8 cellular contexts compared by ENCODE assay signal in the genomic region with DNA sequence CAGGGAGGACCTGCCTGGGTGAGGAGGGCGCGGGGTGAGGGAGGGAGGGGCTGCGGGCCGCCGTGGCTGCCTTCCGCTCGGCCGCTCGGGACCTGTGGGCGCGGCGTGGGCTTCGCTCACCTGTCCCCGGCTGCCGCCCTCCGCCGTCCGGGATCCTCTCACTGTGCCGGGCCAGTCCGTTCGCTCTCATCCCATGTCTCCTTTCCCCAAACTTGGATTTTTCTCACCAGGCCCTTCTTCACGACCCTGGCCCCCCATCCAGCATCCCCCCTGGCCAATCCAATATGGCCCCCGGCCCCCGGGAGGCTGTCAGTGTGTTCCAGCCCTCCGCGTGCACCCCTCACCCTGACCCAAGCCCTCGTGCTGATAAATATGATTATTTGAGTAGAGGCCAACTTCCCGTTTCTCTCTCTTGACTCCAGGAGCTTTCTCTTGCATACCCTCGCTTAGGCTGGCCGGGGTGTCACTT. TPM values are rescaled to one million over a fixed set of nuclear protein-coding genes. Genes with fewer than 3 reads are reported as not detected.
DNase-seq lines count a peak whose midpoint lies in the region; ATAC-seq, FAIRE-seq and TF ChIP-seq lines count a peak whose summit lies in the region.

No MANE protein-coding gene starts in this region.

- H3K4me2 ChIP-seq in K562 (ENCODE audit: insufficient read depth, low read length), result peak overlapping the region; percentile 96

- DNase-seq in GM03348 (ENCODE audit: low spot score) (peak; percentile 33), K562 (ENCODE audit: extremely low read depth in 1 of 4, low spot score in 3 of 4) (peak in 1 of 4 experiments; percentile 55), left lung (peak in 1 of 2 donors; percentile 65), tibial artery (no peak), HCEC 1CT (no peak)
- no peak for DNase-seq in activated CD8-positive, alpha-beta memory T cell treated with anti-CD3 and anti-CD28 coated beads for 24 hours

- peak overlapping the region; percentile 74 for H3K4me3 ChIP-seq in K562
- peak overlapping the region; percentile 88 to 92 for H3K4me3 ChIP-seq in left lung
- H3K4me3 ChIP-seq in tibial artery, result peak overlapping the region; percentile 88 to 91

- FAIRE-seq in K562 (lab: Jason Lieb, UNC), result no peak

- intact Hi-C loops in K562 (cut with micrococcal nuclease), result loop anchor here (2.0 kb wide), 1 partner anchor 21 kb away; no protein-coding TSS in a partner anchor
- intact Hi-C loops in left lung (cut with DNase I), result no loop called here
- intact Hi-C loops in tibial artery (cut with DNase I; ENCODE audit: low total_unique reads), result loop anchor here (10.0 kb wide), 1 partner anchor 55 kb away; no protein-coding TSS in a partner anchor

- H3K27me3 ChIP-seq in K562 (ENCODE audit: control insufficient read depth in 2 of 2, insufficient read depth in 2 of 2, low read length in 2 of 2), result no peaks in the 10 kb centered on the region
- no peaks in the 10 kb centered on the region for H3K27me3 ChIP-seq in left lung
- no peaks in the 10 kb centered on the region for H3K27me3 ChIP-seq in tibial artery

- peak overlapping the region; percentile 88 for H2AFZ ChIP-seq in K562 (ENCODE audit: low read depth, low read length)

- H3K4me1 ChIP-seq in K562 (replicated peaks in 1 of 2; ENCODE audit: control insufficient read depth in 2 of 2, insufficient read depth in 2 of 2, low read length in 2 of 2) (peaks cover 41 to 58% of the 10 kb centered on the region in 2 experiments), left lung (peaks cover 11 to 47% of the 10 kb centered on the region in 2 donors), tibial artery (peaks cover 8 to 46% (median 32%) of the 10 kb centered on the region in 4 donors)

- H3K9me3 ChIP-seq in KOPT-K1 (ENCODE audit: insufficient read depth, low read length, poor library complexity, severe bottlenecking) (no peaks in the 10 kb centered on the region), K562 (replicated peaks; ENCODE audit: control insufficient read depth, insufficient read depth, low read depth, low read length) (no peaks in the 10 kb centered on the region), left lung (no peaks in the 10 kb centered on the region), tibial artery (no peaks in the 10 kb centered on the region)

- H3K79me2 ChIP-seq in K562 (ENCODE audit: control insufficient read depth, insufficient read depth, low read length), result peaks cover 41% of the 10 kb centered on the region

- WGBS in K562 (ENCODE audit: insufficient coverage, low coverage, missing lambda C conversion rate), result under 1% methylated on average over 14 of the region's 30 CpGs

- TF ChIP-seq EP300 in K562 (IDR thresholded peaks at IDR 0.05; ENCODE audit: low read length), result no peak

- H4K20me1 ChIP-seq in K562 (replicated peaks; ENCODE audit: control insufficient read depth, insufficient read depth, low read length), result peaks cover 23% of the 10 kb centered on the region

- no peak for TF ChIP-seq RAD21 in K562 (CRISPR knock-in tag; conservative IDR thresholded peaks at IDR 0.05 in 1 of 2, IDR thresholded peaks at IDR 0.05 in 1 of 2)

- CTCF ChIA-PET in K562 (lab: Yijun Ruan, JAX; ENCODE audit: low intra/inter-chr PET ratio), result interaction anchor here (1.3 kb wide), 1 partner anchor 26 kb away, joined by 4 read pairs; the partner anchor contains the start of gene NOL9

- peaks cover 10% of the 10 kb centered on the region for H3K9me1 ChIP-seq in K562 (ENCODE audit: control insufficient read depth, insufficient read depth, low read length)

- H3K27ac ChIP-seq in KOPT-K1 (ENCODE audit: low read depth, low read length, poor library complexity, severe bottlenecking) (peak overlapping the region; percentile 55), K562 (ENCODE audit: extremely low read depth, low read depth, low read length) (peak overlapping the region; percentile 73), left lung (peak overlapping the region; percentile 88 to 96), tibial artery (peak overlapping the region; percentile 95 to 96)

- TSS peak; percentile 66 for BruUV-seq in K562 (replicated peaks; lab: Mats Ljungman, UMichigan)

- no peak for TF ChIP-seq POLR2A in K562 (conservative IDR thresholded peaks at IDR 0.05)

- POLR2A ChIA-PET in K562 (lab: Yijun Ruan, JAX), result interaction anchor here (0.6 to 13.4 kb wide), 13 partner anchors 9 to 1969 kb away, joined by 3 to 221 read pairs (median 4); partner anchors contain the start of genes KLHL21 and NOL9

- peak overlapping the region; percentile 74 to 96 for H3K9ac ChIP-seq in K562 (ENCODE audit: insufficient read depth in 1 of 2, low read depth in 2 of 2, low read length in 2 of 2)

- in situ Hi-C loops in K562 (cut with MboI), result no loop called here

- no peak for TF ChIP-seq CTCF in K562 (IDR thresholded peaks at IDR 0.05 in 2 of 3, conservative IDR thresholded peaks at IDR 0.05 in 1 of 3; ENCODE audit: insufficient read depth in 2 of 3, low read depth in 1 of 3, low read length in 3 of 3)
- TF ChIP-seq CTCF in left lung (IDR thresholded peaks at IDR 0.05), result no peak
- no peak for TF ChIP-seq CTCF in tibial artery (IDR thresholded peaks at IDR 0.05)

- peaks cover 8% of the 10 kb centered on the region; the same call in 1 of the 2 replicates for H3K36me3 ChIP-seq in KOPT-K1 (ENCODE audit: insufficient read depth, low read length)
- H3K36me3 ChIP-seq in K562 (ENCODE audit: control insufficient read depth, insufficient read depth, low read length), result peaks cover 18% of the 10 kb centered on the region; the same call in 1 of the 3 replicates
- H3K36me3 ChIP-seq in left lung, result peaks cover 0 to 5% of the 10 kb centered on the region in 2 donors
- peaks cover 0 to 6% (median 0%) of the 10 kb centered on the region in 3 donors for H3K36me3 ChIP-seq in tibial artery

- ATAC-seq in K562 (peak; percentile 49), left lung (peak; percentile 50), HG03139 (IDR thresholded peaks at IDR 0.05; ENCODE audit: unreplicated experiment) (no peak)

RNA-seq across cellular contexts. Expression of gene ZBTB48, which starts 0.4 kb away (rescaled TPM):
- 73.9 and 235 TPM in 2 replicates for total RNA-seq in K562 (2011; cell fraction: chromatin; rRNA removed; ENCODE audit: low replicate concordance)
- 195 and 197 TPM in 2 replicates for total RNA-seq in K562 (2011; cell fraction: nucleolus; rRNA removed)
- total RNA-seq in K562 (2011; cell fraction: nucleoplasm; rRNA removed), result 94.0 and 120 TPM in 2 replicates
- total RNA-seq in K562 (2014; rRNA removed) (42.4 and 52.4 TPM in 2 replicates), K562 (2014; rRNA removed; fragmentation: Illumina TruSeq; extraction: Trizol) (17.2 and 19.8 TPM in 2 replicates), K562 (2015; rRNA removed; fragmentation: Illumina TruSeq; extraction: Trizol) (44.5 and 55.4 TPM in 2 replicates), K562 (2021) (52.9 and 55.3 TPM in 2 replicates), left lung (10 to 100 TPM; 24.7 to 34.5 TPM)
- polyA plus RNA-seq in K562 (2011; rRNA removed) (29.5 and 57.2 TPM in 2 replicates), K562 (2014; fragmentation: Illumina TruSeq; extraction: Trizol) (24.9 and 40.6 TPM in 2 replicates), K562 (2014; fragmentation: Nextera tagmentation; extraction: Ambion mirVana) (1 to 10 TPM; 1.9 to 7.4 TPM), K562 (2014; rRNA removed) (50.9 and 66.9 TPM in 2 replicates)
- polyA plus RNA-seq in K562 (2011; cell fraction: cytosol; rRNA removed), result 50.1 and 59.3 TPM in 2 replicates
- polyA plus RNA-seq in K562 (2011; cell fraction: nucleus; rRNA removed), result 124 and 137 TPM in 2 replicates
- polyA plus RNA-seq in K562 (2012), result 45.7 and 62.8 TPM in 2 replicates
- 28.0 and 28.3 TPM in 2 replicates for polyA minus RNA-seq in K562 (2011; rRNA and poly(A)+ RNA removed)
- 31.8 and 39.4 TPM in 2 replicates for polyA minus RNA-seq in K562 (2011; cell fraction: cytosol; rRNA and poly(A)+ RNA removed)
- polyA minus RNA-seq in K562 (2011; cell fraction: nucleus; rRNA and poly(A)+ RNA removed), result 52.8 and 74.0 TPM in 2 replicates

RNA-seq across cellular contexts. Expression of gene KLHL21, which starts 22.5 kb away (rescaled TPM):
- total RNA-seq in K562 (2011; cell fraction: chromatin; rRNA removed; ENCODE audit: low replicate concordance), result 34.6 and 104 TPM in 2 replicates
- 89.4 and 101 TPM in 2 replicates for total RNA-seq in K562 (2011; cell fraction: nucleolus; rRNA removed)
- total RNA-seq in K562 (2011; cell fraction: nucleoplasm; rRNA removed), result 53.5 and 55.7 TPM in 2 replicates
- total RNA-seq in K562 (2014; rRNA removed) (26.4 and 32.3 TPM in 2 replicates), K562 (2014; rRNA removed; fragmentation: Illumina TruSeq; extraction: Trizol) (10.0 and 12.6 TPM in 2 replicates), K562 (2015; rRNA removed; fragmentation: Illumina TruSeq; extraction: Trizol) (22.4 and 23.6 TPM in 2 replicates), K562 (2021) (39.6 and 42.1 TPM in 2 replicates), left lung (10 to 100 TPM; 20.6 to 29.2 TPM)
- polyA plus RNA-seq in K562 (2011; rRNA removed) (11.0 and 14.9 TPM in 2 replicates), K562 (2014; fragmentation: Illumina TruSeq; extraction: Trizol) (17.5 and 24.2 TPM in 2 replicates), K562 (2014; fragmentation: Nextera tagmentation; extraction: Ambion mirVana) (1 to 10 TPM; 2.1 to 2.2 TPM), K562 (2014; rRNA removed) (21.0 and 22.2 TPM in 2 replicates)
- polyA plus RNA-seq in K562 (2011; cell fraction: cytosol; rRNA removed), result 17.3 and 24.4 TPM in 2 replicates
- 28.7 and 48.0 TPM in 2 replicates for polyA plus RNA-seq in K562 (2011; cell fraction: nucleus; rRNA removed)
- polyA plus RNA-seq in K562 (2012), result 37.5 and 39.1 TPM in 2 replicates
- polyA minus RNA-seq in K562 (2011; rRNA and poly(A)+ RNA removed), result 14.0 and 18.0 TPM in 2 replicates
- 21.5 and 32.0 TPM in 2 replicates for polyA minus RNA-seq in K562 (2011; cell fraction: cytosol; rRNA and poly(A)+ RNA removed)
- 22.6 and 27.8 TPM in 2 replicates for polyA minus RNA-seq in K562 (2011; cell fraction: nucleus; rRNA and poly(A)+ RNA removed)

RNA-seq across cellular contexts. Expression of gene TAS1R1, which starts 25.0 kb away (rescaled TPM):
- 0.28 and 0.44 TPM in 2 replicates for total RNA-seq in K562 (2011; cell fraction: chromatin; rRNA removed; ENCODE audit: low replicate concordance)
- 0.39 TPM in 1 of 2 replicates, not detected in the other for total RNA-seq in K562 (2011; cell fraction: nucleolus; rRNA removed)
- total RNA-seq in K562 (2011; cell fraction: nucleoplasm; rRNA removed), result 0.15 TPM in 1 of 2 replicates, not detected in the other
- not detected in 2 replicates for total RNA-seq in K562 (2014; rRNA removed)
- total RNA-seq in K562 (2014; rRNA removed; fragmentation: Illumina TruSeq; extraction: Trizol), result not detected in 2 replicates
- not detected in 2 replicates for total RNA-seq in K562 (2015; rRNA removed; fragmentation: Illumina TruSeq; extraction: Trizol)
- total RNA-seq in K562 (2021), result not detected in 2 replicates
- polyA plus RNA-seq in K562 (2011; rRNA removed), result 0.04 and 0.06 TPM in 2 replicates
- polyA plus RNA-seq in K562 (2011; cell fraction: cytosol; rRNA removed), result 0.01 and 0.04 TPM in 2 replicates
- 0.06 TPM in 1 of 2 replicates, not detected in the other for polyA plus RNA-seq in K562 (2011; cell fraction: nucleus; rRNA removed)
- 0.07 and 0.12 TPM in 2 replicates for polyA plus RNA-seq in K562 (2012)
- polyA plus RNA-seq in K562 (2014; fragmentation: Illumina TruSeq; extraction: Trizol), result not detected in 2 replicates
- polyA plus RNA-seq in K562 (2014; fragmentation: Nextera tagmentation; extraction: Ambion mirVana), result not detected
- polyA plus RNA-seq in K562 (2014; rRNA removed), result not detected in 2 replicates
- polyA minus RNA-seq in K562 (2011; rRNA and poly(A)+ RNA removed), result 0.11 TPM in 1 of 2 replicates, not detected in the other
- not detected in 2 replicates for polyA minus RNA-seq in K562 (2011; cell fraction: cytosol; rRNA and poly(A)+ RNA removed)
- polyA minus RNA-seq in K562 (2011; cell fraction: nucleus; rRNA and poly(A)+ RNA removed), result not detected in 2 replicates
- total RNA-seq in left lung, result not detected

RNA-seq across cellular contexts. Expression of gene NOL9, which starts 25.8 kb away (rescaled TPM):
- total RNA-seq in K562 (2011; cell fraction: chromatin; rRNA removed; ENCODE audit: low replicate concordance), result 408 and 415 TPM in 2 replicates
- total RNA-seq in K562 (2011; cell fraction: nucleolus; rRNA removed), result 189 and 201 TPM in 2 replicates
- 302 and 309 TPM in 2 replicates for total RNA-seq in K562 (2011; cell fraction: nucleoplasm; rRNA removed)
- 47.3 and 58.4 TPM in 2 replicates for total RNA-seq in K562 (2014; rRNA removed)
- total RNA-seq in K562 (2014; rRNA removed; fragmentation: Illumina TruSeq; extraction: Trizol), result 62.5 and 63.6 TPM in 2 replicates
- total RNA-seq in K562 (2015; rRNA removed; fragmentation: Illumina TruSeq; extraction: Trizol), result 52.8 and 56.5 TPM in 2 replicates
- total RNA-seq in K562 (2021), result 76.5 and 79.3 TPM in 2 replicates
- polyA plus RNA-seq in K562 (2011; rRNA removed), result 52.3 and 52.7 TPM in 2 replicates
- 19.5 and 29.3 TPM in 2 replicates for polyA plus RNA-seq in K562 (2011; cell fraction: cytosol; rRNA removed)
- 60.2 and 68.3 TPM in 2 replicates for polyA plus RNA-seq in K562 (2011; cell fraction: nucleus; rRNA removed)
- 9.6 and 15.3 TPM in 2 replicates for polyA plus RNA-seq in K562 (2012)
- 25.8 and 30.1 TPM in 2 replicates for polyA plus RNA-seq in K562 (2014; fragmentation: Illumina TruSeq; extraction: Trizol)
- polyA plus RNA-seq in K562 (2014; fragmentation: Nextera tagmentation; extraction: Ambion mirVana), result 10 to 100 TPM in 1 of 2 experiments, 1 to 10 TPM in 1; 5.6 to 10.1 TPM
- polyA plus RNA-seq in K562 (2014; rRNA removed), result 35.6 and 40.0 TPM in 2 replicates
- 80.8 and 105 TPM in 2 replicates for polyA minus RNA-seq in K562 (2011; rRNA and poly(A)+ RNA removed)
- 22.9 and 38.4 TPM in 2 replicates for polyA minus RNA-seq in K562 (2011; cell fraction: cytosol; rRNA and poly(A)+ RNA removed)
- 42.3 and 74.4 TPM in 2 replicates for polyA minus RNA-seq in K562 (2011; cell fraction: nucleus; rRNA and poly(A)+ RNA removed)
- total RNA-seq in left lung, result 10 to 100 TPM; 24.4 to 30.8 TPM

RNA-seq across cellular contexts. Expression of gene PHF13, which starts 33.4 kb away (rescaled TPM):
- 29.6 and 40.5 TPM in 2 replicates for total RNA-seq in K562 (2011; cell fraction: chromatin; rRNA removed; ENCODE audit: low replicate concordance)
- 22.5 and 27.3 TPM in 2 replicates for total RNA-seq in K562 (2011; cell fraction: nucleolus; rRNA removed)
- total RNA-seq in K562 (2011; cell fraction: nucleoplasm; rRNA removed), result 22.7 and 26.4 TPM in 2 replicates
- total RNA-seq in K562 (2014; rRNA removed), result 12.6 and 13.8 TPM in 2 replicates
- 11.7 and 12.6 TPM in 2 replicates for total RNA-seq in K562 (2014; rRNA removed; fragmentation: Illumina TruSeq; extraction: Trizol)
- 9.8 and 10.3 TPM in 2 replicates for total RNA-seq in K562 (2015; rRNA removed; fragmentation: Illumina TruSeq; extraction: Trizol)
- total RNA-seq in K562 (2021), result 30.2 and 36.1 TPM in 2 replicates
- polyA plus RNA-seq in K562 (2011; rRNA removed), result 8.8 and 9.6 TPM in 2 replicates
- 6.1 and 6.2 TPM in 2 replicates for polyA plus RNA-seq in K562 (2011; cell fraction: cytosol; rRNA removed)
- 20.7 and 23.9 TPM in 2 replicates for polyA plus RNA-seq in K562 (2011; cell fraction: nucleus; rRNA removed)
- polyA plus RNA-seq in K562 (2012), result 15.6 and 27.8 TPM in 2 replicates
- 17.9 and 21.5 TPM in 2 replicates for polyA plus RNA-seq in K562 (2014; fragmentation: Illumina TruSeq; extraction: Trizol)
- 1 to 10 TPM; 1.8 TPM for polyA plus RNA-seq in K562 (2014; fragmentation: Nextera tagmentation; extraction: Ambion mirVana)
- polyA plus RNA-seq in K562 (2014; rRNA removed), result 13.2 and 13.3 TPM in 2 replicates
- 7.5 and 7.7 TPM in 2 replicates for polyA minus RNA-seq in K562 (2011; rRNA and poly(A)+ RNA removed)
- 7.8 and 9.4 TPM in 2 replicates for polyA minus RNA-seq in K562 (2011; cell fraction: cytosol; rRNA and poly(A)+ RNA removed)
- polyA minus RNA-seq in K562 (2011; cell fraction: nucleus; rRNA and poly(A)+ RNA removed), result 4.3 and 6.3 TPM in 2 replicates
- 10 to 100 TPM; 11.1 to 12.2 TPM for total RNA-seq in left lung

Comparison
In these comparisons a context has a peak if more than half of its experiments do, and no peak if none do; other contexts are left out.
1. intact Hi-C loops: an anchor here in K562 (2.0 kb wide) and tibial artery (10.0 kb wide); none called in left lung.